ENCODE assay signal across 8 cellular contexts in the genomic region with DNA sequence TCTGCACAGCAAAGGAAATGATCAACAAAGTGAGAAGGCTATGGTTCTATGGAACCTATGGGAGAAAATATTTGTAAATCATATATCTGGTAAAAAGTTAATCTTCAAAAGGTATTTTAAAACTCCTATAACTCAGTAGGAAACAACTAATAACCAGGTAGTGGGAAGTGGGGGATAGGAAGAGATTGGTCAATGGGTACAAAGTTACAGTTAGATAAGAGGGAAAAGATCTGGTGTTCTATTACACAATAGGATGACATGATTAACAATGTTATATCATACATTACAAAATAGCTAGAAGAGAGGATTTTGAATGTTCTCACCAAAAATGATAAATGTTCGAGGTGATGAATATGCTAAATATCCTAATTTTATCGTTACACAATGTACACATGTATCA. TPM values are rescaled to one million over a fixed set of nuclear protein-coding genes. Genes with fewer than 3 reads are reported as not detected.
"Had no signal": no experiment of that assay in that cellular context is flagged by ENCODE, and none has a peak within 500 bp of the region (broad histone marks: within the 10 kb centered on the region; RNA-seq: fewer than 3 reads in every experiment).

No MANE protein-coding gene starts in this region.

- ATAC-seq: GM23338 had no signal

- H3K27ac ChIP-seq: HL-60 had no signal

- H3K4me3 ChIP-seq: GM23338 had no signal

- H3K4me2 ChIP-seq: GM23338 had no signal

- FAIRE-seq: H1, H54 had no signal

- H2AFZ ChIP-seq: GM23338 had no signal

- DNase-seq: H9, HCEC 1CT, KG1 had no signal

RNA-seq across cellular contexts. Expression of a gene that starts 46.3 kb away (rescaled TPM):
- polyA plus RNA-seq: IgD-negative memory B cell had no signal
